ENCODE assay signal across 27 cellular contexts in the genomic region with DNA sequence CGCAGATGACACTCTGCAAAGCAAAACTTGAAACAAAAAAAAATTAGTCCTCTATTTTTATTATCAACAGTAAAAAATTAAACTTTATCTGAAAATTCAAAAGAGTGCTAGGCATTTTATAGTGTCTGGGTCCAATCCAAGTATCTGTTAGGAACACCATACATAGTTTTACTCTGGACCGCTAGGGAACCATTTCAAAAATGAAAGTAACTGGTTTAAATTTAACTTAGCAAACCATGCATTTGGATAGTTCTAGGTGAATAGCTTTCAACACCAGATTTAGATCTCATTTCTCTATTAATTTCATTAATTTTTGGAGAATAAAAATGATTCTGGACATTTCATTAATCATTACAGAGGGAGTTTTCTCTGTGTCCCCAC. TPM values are rescaled to one million over a fixed set of nuclear protein-coding genes. Genes with fewer than 3 reads are reported as not detected.
DNase-seq lines count a peak whose midpoint lies in the region; ATAC-seq and TF ChIP-seq lines count a peak whose summit lies in the region.
"Had no signal": no experiment of that assay in that cellular context is flagged by ENCODE, and none has a peak within 500 bp of the region (broad histone marks: within the 10 kb centered on the region; RNA-seq: fewer than 3 reads in every experiment).

No MANE protein-coding gene starts in this region.

- H3K9me3 ChIP-seq in left ventricle myocardium inferior (replicated peaks) (peaks cover 20% of the 10 kb centered on the region), right atrium auricular region (peaks cover 0 to 13% of the 10 kb centered on the region in 2 donors), fibroblast of lung (ENCODE audit: control insufficient read depth, insufficient read depth, low read depth, low read length) (no peaks in the 10 kb centered on the region), mucosa of rectum (ENCODE audit: control insufficient read depth in 2 of 2, low read length in 2 of 2) (no peaks in the 10 kb centered on the region)

- H3K4me1 ChIP-seq in left ventricle myocardium inferior (peaks cover 17% of the 10 kb centered on the region), right atrium auricular region (no peaks in the 10 kb centered on the region), fibroblast of lung (ENCODE audit: control insufficient read depth, extremely low read depth, insufficient read depth, low read length) (no peaks in the 10 kb centered on the region), mucosa of rectum (ENCODE audit: control insufficient read depth in 2 of 2, insufficient read depth in 2 of 2, low read length in 2 of 2) (peaks cover 0 to 4% of the 10 kb centered on the region in 2 donors)

- H3K4me3 ChIP-seq in left ventricle myocardium inferior (peak overlapping the region; percentile 39), right atrium auricular region (no peak overlapping the region), fibroblast of lung (replicated peaks in 1 of 4; ENCODE audit: control extremely low read depth in 1 of 4, insufficient read depth in 1 of 4, low read depth in 3 of 4, low read length in 4 of 4) (peak overlapping the region in 1 of 4 experiments; percentile 16), mucosa of rectum (ENCODE audit: low read length in 2 of 2) (peak overlapping the region; percentile 22 to 39)
- H3K4me3 ChIP-seq: GM12878, smooth muscle cell had no signal

- peak overlapping the region; percentile 34 for H3K4me2 ChIP-seq in fibroblast of lung (ENCODE audit: extremely low read depth, insufficient read depth, low read length)
- H3K4me2 ChIP-seq: KMS-11, smooth muscle cell had no signal

- no peaks in the 10 kb centered on the region for H3K27me3 ChIP-seq in left ventricle myocardium inferior (ENCODE audit: low read depth)
- H3K27me3 ChIP-seq in right atrium auricular region, result no peaks in the 10 kb centered on the region
- no peaks in the 10 kb centered on the region for H3K27me3 ChIP-seq in fibroblast of lung (ENCODE audit: control insufficient read depth, insufficient read depth, low read length)
- no peaks in the 10 kb centered on the region for H3K27me3 ChIP-seq in mucosa of rectum (ENCODE audit: control insufficient read depth in 2 of 2, insufficient read depth in 2 of 2, low read length in 2 of 2)

- H3K27ac ChIP-seq in left ventricle myocardium inferior (replicated peaks) (no peak overlapping the region), right atrium auricular region (no peak overlapping the region), fibroblast of lung (ENCODE audit: insufficient read depth, low read length) (no peak overlapping the region), mucosa of rectum (ENCODE audit: low read depth in 2 of 2, low read length in 2 of 2) (no peak overlapping the region)
- H3K27ac ChIP-seq: KMS-11 had no signal

- H3K36me3 ChIP-seq in left ventricle myocardium inferior, result no peaks in the 10 kb centered on the region
- H3K36me3 ChIP-seq in right atrium auricular region, result no peaks in the 10 kb centered on the region
- H3K36me3 ChIP-seq in fibroblast of lung (ENCODE audit: control insufficient read depth, insufficient read depth, low read length), result no peaks in the 10 kb centered on the region
- no peaks in the 10 kb centered on the region for H3K36me3 ChIP-seq in mucosa of rectum (ENCODE audit: control insufficient read depth in 2 of 2, insufficient read depth in 2 of 2, low read length in 2 of 2)

- no peaks in the 10 kb centered on the region for H4K20me1 ChIP-seq in fibroblast of lung (ENCODE audit: control insufficient read depth, extremely low read depth, insufficient read depth, low read length)

- DNase-seq in left ventricle myocardium inferior (no peak), right atrium auricular region (ENCODE audit: low spot score) (no peak), fibroblast of lung (ENCODE audit: low read depth in 2 of 2) (peak in 1 of 2 donors; percentile 12), NOMO-1 treated with DMSO at 0.1 percent for 48 hours (lab: John Stamatoyannopoulos, UW; ENCODE audit: unreplicated experiment) (no peak), islet precursor cell (no peak)
- DNase-seq in activated CD8-positive, alpha-beta memory T cell treated with anti-CD3 and anti-CD28 coated beads, Interleukin-2, amount 50 U/mL, for 48 hours, result no peak
- DNase-seq: 8988T; activated CD8-positive, alpha-beta T cell treated with anti-CD3 and anti-CD28 coated beads for 36 hours; caudate nucleus; COR-L47; DMS79; HCEC 1CT; NCI-H187 treated with DMSO at 0.1 percent for 48 hours; NCI-H2227 treated with DMSO at 0.1 percent for 48 hours; OCI-M1; SHP77; SW 1271 had no signal

- no peak for ATAC-seq in HG03095 (IDR thresholded peaks at IDR 0.05; ENCODE audit: unreplicated experiment)
- ATAC-seq: activated CD8-positive, alpha-beta T cell treated with anti-CD3 and anti-CD28 coated beads for 36 hours; GM12878; stimulated activated memory B cell treated with anti-CD40 and anti-IgM and Interleukin-4, amounts not matched to agents 10 μg/mL and 1 μg/mL and 100 μg/mL, for 72 hours had no signal

- TF ChIP-seq CTCF in left ventricle myocardium inferior (IDR thresholded peaks at IDR 0.05; ENCODE audit: borderline replicate concordance) (no peak), right atrium auricular region (IDR thresholded peaks at IDR 0.05) (no peak), fibroblast of lung (conservative IDR thresholded peaks at IDR 0.05 in 1 of 2, IDR thresholded peaks at IDR 0.05 in 1 of 2; ENCODE audit: low read depth in 1 of 2, low read length in 2 of 2) (no peak)

- peak overlapping the region; percentile 44 for H2AFZ ChIP-seq in fibroblast of lung (ENCODE audit: low read length)

- no peak overlapping the region for H3K9ac ChIP-seq in fibroblast of lung (ENCODE audit: insufficient read depth, low read length)
- H3K9ac ChIP-seq in mucosa of rectum (ENCODE audit: low read depth in 1 of 2, low read length in 2 of 2), result no peak overlapping the region
- H3K9ac ChIP-seq: KMS-11 had no signal

- no peaks in the 10 kb centered on the region for H3K79me2 ChIP-seq in fibroblast of lung (ENCODE audit: control insufficient read depth, insufficient read depth, low read length)

- intact Hi-C loops in left ventricle myocardium inferior (cut with micrococcal nuclease), result no loop called here

RNA-seq across cellular contexts. Expression of gene KLKB1, which starts 1.2 kb away (rescaled TPM):
- total RNA-seq in left ventricle myocardium inferior (0.74 TPM), right atrium auricular region (1 to 10 TPM in 1 of 2 donors, under 1 TPM in 1; 0.75 to 1.9 TPM), fibroblast of lung (0.17 and 0.26 TPM in 2 replicates)
- 0.06 TPM in 2 replicates for polyA plus RNA-seq in fibroblast of lung
- polyA plus RNA-seq in fibroblast of lung (2012), result not detected in 2 replicates
- polyA minus RNA-seq in fibroblast of lung (ENCODE audit: low replicate concordance), result not detected in 2 replicates
- total RNA-seq: activated CD8-positive, alpha-beta T cell treated with anti-CD3 and anti-CD28 coated beads for 36 hours; GM12878; HT1080; progenitor cell of endocrine pancreas; smooth muscle cell had no signal
- polyA plus RNA-seq: smooth muscle cell had no signal

RNA-seq across cellular contexts. Expression of gene CYP4V2, which starts 37.1 kb away (rescaled TPM):
- 24.9 TPM for total RNA-seq in left ventricle myocardium inferior
- 10 to 100 TPM; 18.9 to 37.7 TPM for total RNA-seq in right atrium auricular region
- total RNA-seq in fibroblast of lung, result 27.2 and 37.8 TPM in 2 replicates
- 8.2 and 17.2 TPM in 2 replicates for polyA plus RNA-seq in fibroblast of lung
- 4.5 and 9.0 TPM in 2 replicates for polyA plus RNA-seq in fibroblast of lung (2012)
- 0.86 and 1.7 TPM in 2 replicates for polyA minus RNA-seq in fibroblast of lung (ENCODE audit: low replicate concordance)

RNA-seq across cellular contexts. Expression of gene F11, which starts 37.5 kb away (rescaled TPM):
- 0.30 TPM for total RNA-seq in left ventricle myocardium inferior
- not detected for total RNA-seq in right atrium auricular region
- total RNA-seq in fibroblast of lung, result not detected in 2 replicates
- polyA plus RNA-seq in fibroblast of lung, result not detected in 2 replicates
- not detected in 2 replicates for polyA plus RNA-seq in fibroblast of lung (2012)
- polyA minus RNA-seq in fibroblast of lung (ENCODE audit: low replicate concordance), result not detected in 2 replicates
- total RNA-seq: activated CD8-positive, alpha-beta T cell treated with anti-CD3 and anti-CD28 coated beads for 36 hours; GM12878; HT1080; smooth muscle cell had no signal
- polyA plus RNA-seq: esophagus, GM12878, smooth muscle cell, thymus had no signal

Comparison
In these comparisons a context has a peak if more than half of its experiments do, and no peak if none do; other contexts are left out.
1. H3K4me3 ChIP-seq: peak in left ventricle myocardium inferior (single experiment) and mucosa of rectum (2 of 2); none in right atrium auricular region (0 of 2).